17 cellular contexts compared by ENCODE assay signal in genomic region chr15:78414608-78415250, GRCh38.
"Had no signal": no experiment of that assay in that cellular context is flagged by ENCODE, and none has a peak within 500 bp of the region (broad histone marks: within the 10 kb centered on the region; RNA-seq: fewer than 3 reads in every experiment).

No MANE protein-coding gene starts in this region.

- H3K9me3 Mint-ChIP-seq: activated CD4-positive, alpha-beta T cell treated with anti-CD3 and anti-CD28 coated beads, Interleukin-2, amount 10 ng/mL, durations not matched to agents 7 days and 5 days; activated naive CD8-positive, alpha-beta T cell treated with anti-CD3 and anti-CD28 coated beads for 36 hours; dendritic cell treated with granulocyte-macrophage colony-stimulating factor and Interleukin-4, amounts not matched to agents 40 ng/mL and 50 ng/mL, for 4 days; effector memory CD8-positive, alpha-beta T cell; naive thymus-derived CD8-positive, alpha-beta T cell; stimulated activated effector memory CD8-positive, alpha-beta T cell treated with anti-CD3 and anti-CD28 coated beads, Interleukin-12 subunit alpha, Interleukin-12 subunit beta, amount 100 ng/mL, for 72 hours had no signal

- H3K4me1 Mint-ChIP-seq: activated CD4-positive, alpha-beta T cell treated with anti-CD3 and anti-CD28 coated beads, Interleukin-2, amount 10 ng/mL, durations not matched to agents 7 days and 5 days; activated naive CD8-positive, alpha-beta T cell treated with anti-CD3 and anti-CD28 coated beads for 36 hours; naive thymus-derived CD8-positive, alpha-beta T cell; stimulated activated effector memory CD8-positive, alpha-beta T cell treated with anti-CD3 and anti-CD28 coated beads, Interleukin-12 subunit alpha, Interleukin-12 subunit beta, amount 100 ng/mL, for 72 hours had no signal

- DNase-seq: activated CD4-positive, alpha-beta T cell treated with anti-CD3 and anti-CD28 coated beads, Interleukin-2, amount 10 ng/mL, durations not matched to agents 7 days and 5 days; activated CD4-positive, CD25-positive, alpha-beta regulatory T cell; activated naive CD8-positive, alpha-beta T cell treated with anti-CD3 and anti-CD28 coated beads for 36 hours; body of pancreas; central memory CD4-positive, alpha-beta T cell; effector memory CD8-positive, alpha-beta T cell; heart left ventricle; left cardiac atrium; naive thymus-derived CD8-positive, alpha-beta T cell had no signal

- H3K27me3 Mint-ChIP-seq: activated naive CD8-positive, alpha-beta T cell treated with anti-CD3 and anti-CD28 coated beads for 36 hours; dendritic cell treated with granulocyte-macrophage colony-stimulating factor and Interleukin-4, amounts not matched to agents 40 ng/mL and 50 ng/mL, for 4 days had no signal

- ATAC-seq: body of pancreas; effector memory CD8-positive, alpha-beta T cell; heart left ventricle; left cardiac atrium; naive thymus-derived CD8-positive, alpha-beta T cell; stimulated activated effector memory CD8-positive, alpha-beta T cell treated with anti-CD3 and anti-CD28 coated beads, Interleukin-12 subunit alpha, Interleukin-12 subunit beta, amount 100 ng/mL, for 72 hours had no signal

- H3K27ac ChIP-seq: body of pancreas, epithelial cell of prostate, heart left ventricle, thoracic aorta had no signal

- H3K9me3 ChIP-seq: body of pancreas, heart left ventricle, thoracic aorta had no signal

- H3K27ac Mint-ChIP-seq: activated CD4-positive, alpha-beta T cell treated with anti-CD3 and anti-CD28 coated beads, Interleukin-2, amount 10 ng/mL, durations not matched to agents 7 days and 5 days; activated naive CD8-positive, alpha-beta T cell treated with anti-CD3 and anti-CD28 coated beads for 36 hours; dendritic cell treated with granulocyte-macrophage colony-stimulating factor and Interleukin-4, amounts not matched to agents 40 ng/mL and 50 ng/mL, for 4 days; effector memory CD8-positive, alpha-beta T cell; naive thymus-derived CD8-positive, alpha-beta T cell; stimulated activated effector memory CD8-positive, alpha-beta T cell treated with anti-CD3 and anti-CD28 coated beads, Interleukin-12 subunit alpha, Interleukin-12 subunit beta, amount 100 ng/mL, for 72 hours had no signal

- H3K27me3 ChIP-seq: body of pancreas had no signal

- H3K4me3 ChIP-seq: body of pancreas, heart left ventricle, lung, thoracic aorta had no signal

- H3K4me1 ChIP-seq: body of pancreas, heart left ventricle had no signal

- H3K4me3 Mint-ChIP-seq: activated CD4-positive, alpha-beta T cell treated with anti-CD3 and anti-CD28 coated beads, Interleukin-2, amount 10 ng/mL, durations not matched to agents 7 days and 5 days; activated naive CD8-positive, alpha-beta T cell treated with anti-CD3 and anti-CD28 coated beads for 36 hours; dendritic cell treated with granulocyte-macrophage colony-stimulating factor and Interleukin-4, amounts not matched to agents 40 ng/mL and 50 ng/mL, for 4 days; effector memory CD8-positive, alpha-beta T cell; naive thymus-derived CD8-positive, alpha-beta T cell; stimulated activated effector memory CD8-positive, alpha-beta T cell treated with anti-CD3 and anti-CD28 coated beads, Interleukin-12 subunit alpha, Interleukin-12 subunit beta, amount 100 ng/mL, for 72 hours had no signal

- H3K36me3 Mint-ChIP-seq: activated naive CD8-positive, alpha-beta T cell treated with anti-CD3 and anti-CD28 coated beads for 36 hours; naive thymus-derived CD8-positive, alpha-beta T cell; stimulated activated effector memory CD8-positive, alpha-beta T cell treated with anti-CD3 and anti-CD28 coated beads, Interleukin-12 subunit alpha, Interleukin-12 subunit beta, amount 100 ng/mL, for 72 hours had no signal

- H3K36me3 ChIP-seq: heart left ventricle, thoracic aorta had no signal

- FAIRE-seq: frontal cortex, TTC549, urothelium cell line had no signal
